ENCODE assay signal across 1 cellular context in the genomic region with DNA sequence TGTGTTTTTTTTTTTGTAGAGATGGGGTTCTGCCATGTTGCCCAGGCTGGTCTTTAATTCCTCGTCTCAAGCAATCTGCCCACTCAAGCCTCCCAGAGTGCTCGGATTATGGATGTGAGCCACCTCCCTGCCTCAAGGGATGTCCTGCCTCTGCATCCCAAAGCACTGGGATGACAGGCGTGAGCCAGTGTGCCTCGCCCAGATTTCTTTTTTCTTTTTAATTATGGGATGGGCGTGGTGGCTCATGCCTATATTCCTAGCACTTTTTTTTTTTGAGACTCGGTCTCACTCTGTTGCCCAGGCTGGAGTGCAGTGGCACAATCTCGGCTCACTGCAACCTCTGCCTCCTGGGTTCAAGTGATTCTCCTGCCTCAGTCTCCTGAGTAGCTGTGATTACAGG.
TF ChIP-seq lines count a peak whose summit lies in the region.

No MANE protein-coding gene starts in this region.

TF ChIP-seq in HEK293, 187 proteins besides CTCF, POLR2A, EP300 and RAD21:
- TF ChIP-seq KLF1 (tag by site-specific recombination; IDR thresholded peaks at IDR 0.05) = peak; percentile 62
